9 cellular contexts compared by ENCODE assay signal in genomic region chr12:57592551-57593165, GRCh38. TPM values are rescaled to one million over a fixed set of nuclear protein-coding genes. Genes with fewer than 3 reads are reported as not detected.
A peak's percentile ranks its signal among the peaks of the same experiment; 100 is the strongest.
DNase-seq lines count a peak whose midpoint lies in the region; ATAC-seq and TF ChIP-seq lines count a peak whose summit lies in the region.
"Had no signal": no experiment of that assay in that cellular context is flagged by ENCODE, and none has a peak within 500 bp of the region (broad histone marks: within the 10 kb centered on the region; RNA-seq: fewer than 3 reads in every experiment).

No MANE protein-coding gene starts in this region.

- in situ Hi-C loops in Panc1 (cut with HindIII; ENCODE audit: low pct_unique_long_range_greater_than_20kb, low sequenced_read_pairs), result no loop called here

- H3K4me1 ChIP-seq in Panc1 (ENCODE audit: control insufficient read depth, insufficient read depth, low read length) (peaks cover 15% of the 10 kb centered on the region), endocrine pancreas (ENCODE audit: control insufficient read depth, insufficient read depth, low read length) (peaks cover 3% of the 10 kb centered on the region), skeletal muscle satellite cell (ENCODE audit: control insufficient read depth, insufficient read depth, low read length) (peaks cover 13% of the 10 kb centered on the region), sigmoid colon (peaks cover 0 to 18% (median 16%) of the 10 kb centered on the region in 4 donors), adrenal gland (replicated peaks in 1 of 2) (peaks cover 7 to 14% of the 10 kb centered on the region in 2 donors)

- POLR2A ChIA-PET in Panc1 (lab: Charles Lee), result interaction anchor here (0.5 kb wide), 1 partner anchor 492 kb away, joined by 13 read pairs; no protein-coding TSS in a partner anchor

- H3K4me2 ChIP-seq in skeletal muscle satellite cell (ENCODE audit: low read length), result peak overlapping the region; percentile 87

- H3K27ac Mint-ChIP-seq in activated CD8-positive, alpha-beta memory T cell treated with anti-CD3 and anti-CD28 coated beads, Interleukin-2, amount 10 ng/mL, durations not matched to agents 7 days and 5 days, result no peak overlapping the region

- H3K27me3 Mint-ChIP-seq in activated CD8-positive, alpha-beta memory T cell treated with anti-CD3 and anti-CD28 coated beads, Interleukin-2, amount 10 ng/mL, durations not matched to agents 7 days and 5 days, result no peaks in the 10 kb centered on the region

- peaks cover 3% of the 10 kb centered on the region; the same call in 1 of the 2 replicates for H3K36me3 ChIP-seq in Panc1 (ENCODE audit: control insufficient read depth, insufficient read depth, low read length)
- H3K36me3 ChIP-seq in endocrine pancreas (ENCODE audit: control insufficient read depth, insufficient read depth, low read length), result no peaks in the 10 kb centered on the region
- H3K36me3 ChIP-seq in skeletal muscle satellite cell (ENCODE audit: insufficient read depth, low read length), result no peaks in the 10 kb centered on the region
- peaks cover 0 to 36% (median 4%) of the 10 kb centered on the region in 4 donors for H3K36me3 ChIP-seq in sigmoid colon
- H3K36me3 ChIP-seq in adrenal gland (replicated peaks in 1 of 2), result peaks cover 0 to 9% of the 10 kb centered on the region in 2 donors

- DNase-seq in activated CD8-positive, alpha-beta memory T cell treated with anti-CD3 and anti-CD28 coated beads, Interleukin-2, amount 10 ng/mL, durations not matched to agents 7 days and 5 days, result no peak
- DNase-seq in activated CD8-positive, alpha-beta memory T cell treated with anti-CD3 and anti-CD28 coated beads, Interleukin-2, amount 50 U/mL, for 48 hours, result no peak
- DNase-seq in Panc1 (ENCODE audit: low read depth, low spot score) (no peak), NCI-H2107 treated with DMSO at 0.1 percent for 48 hours (lab: John Stamatoyannopoulos, UW; ENCODE audit: unreplicated experiment) (no peak), sigmoid colon (no peak), adrenal gland (no peak)

- TF ChIP-seq CTCF in Panc1 (IDR thresholded peaks at IDR 0.05) (no peak), sigmoid colon (IDR thresholded peaks at IDR 0.05) (no peak), adrenal gland (IDR thresholded peaks at IDR 0.05) (no peak)

- TF ChIP-seq POLR2A in sigmoid colon (IDR thresholded peaks at IDR 0.05), result no peak
- TF ChIP-seq POLR2A in adrenal gland (IDR thresholded peaks at IDR 0.05), result no peak

- H3K9me3 Mint-ChIP-seq in activated CD8-positive, alpha-beta memory T cell treated with anti-CD3 and anti-CD28 coated beads, Interleukin-2, amount 10 ng/mL, durations not matched to agents 7 days and 5 days (ENCODE audit: low read depth), result no peaks in the 10 kb centered on the region

- H3K9ac ChIP-seq in endocrine pancreas (ENCODE audit: control insufficient read depth, insufficient read depth, low read length), result peak overlapping the region; percentile 32
- no peak overlapping the region for H3K9ac ChIP-seq in skeletal muscle satellite cell (ENCODE audit: low read depth, low read length)

- H3K4me1 Mint-ChIP-seq in activated CD8-positive, alpha-beta memory T cell treated with anti-CD3 and anti-CD28 coated beads, Interleukin-2, amount 10 ng/mL, durations not matched to agents 7 days and 5 days, result peaks cover 22% of the 10 kb centered on the region

- no TSS peak for BruUV-seq in Panc1 (replicated peaks; lab: Mats Ljungman, UMichigan)

- no peak for ATAC-seq in activated CD8-positive, alpha-beta memory T cell treated with anti-CD3 and anti-CD28 coated beads, Interleukin-2, amount 10 ng/mL, durations not matched to agents 7 days and 5 days
- no peak for ATAC-seq in Panc1

- H3K4me3 Mint-ChIP-seq in activated CD8-positive, alpha-beta memory T cell treated with anti-CD3 and anti-CD28 coated beads, Interleukin-2, amount 10 ng/mL, durations not matched to agents 7 days and 5 days, result peak overlapping the region; percentile 83

- H3K9me3 ChIP-seq in Panc1 (ENCODE audit: control insufficient read depth, insufficient read depth, low read depth, low read length) (no peaks in the 10 kb centered on the region), endocrine pancreas (ENCODE audit: control insufficient read depth, low read length) (no peaks in the 10 kb centered on the region), skeletal muscle satellite cell (replicated peaks; ENCODE audit: low read length) (no peaks in the 10 kb centered on the region), sigmoid colon (no peaks in the 10 kb centered on the region), adrenal gland (replicated peaks in 1 of 3) (no peaks in the 10 kb centered on the region)

- peaks cover 15% of the 10 kb centered on the region for H3K36me3 Mint-ChIP-seq in activated CD8-positive, alpha-beta memory T cell treated with anti-CD3 and anti-CD28 coated beads, Interleukin-2, amount 10 ng/mL, durations not matched to agents 7 days and 5 days

- H3K4me3 ChIP-seq in Panc1 (ENCODE audit: low read depth in 2 of 2, low read length in 2 of 2) (peak overlapping the region; percentile 94 to 97), endocrine pancreas (ENCODE audit: control insufficient read depth, insufficient read depth, low read length) (peak overlapping the region; percentile 60), skeletal muscle satellite cell (ENCODE audit: low read length) (no peak overlapping the region), sigmoid colon (no peak overlapping the region), adrenal gland (no peak overlapping the region)
- H3K4me3 ChIP-seq: cardiac muscle cell had no signal

- CTCF ChIA-PET in activated CD8-positive, alpha-beta memory T cell treated with anti-CD3 and anti-CD28 coated beads, Interleukin-2, amount 10 ng/mL, durations not matched to agents 7 days and 5 days (lab: Charles Lee), result interaction anchor here (1.0 to 5.8 kb wide), 8 partner anchors 10 to 134 kb away, joined by 3 to 77 read pairs (median 6); partner anchors contain the start of genes B4GALNT1 and GLI1
- CTCF ChIA-PET in Panc1 (lab: Charles Lee), result interaction anchor here (0.6 kb wide), 1 partner anchor 9 kb away, joined by 3 read pairs; no protein-coding TSS in a partner anchor

- 74 to 85% methylated on average over 2 of the region's 2 CpGs for WGBS in sigmoid colon, 2 donors
- WGBS in adrenal gland, 4 donors, result 75 to 85% (median 76%) methylated on average over 2 of the region's 2 CpGs

- no peak for TF ChIP-seq EP300 in sigmoid colon (IDR thresholded peaks at IDR 0.05)

- H3K27ac ChIP-seq in Panc1 (ENCODE audit: low read length), result no peak overlapping the region; the same call in 1 of the 2 replicates
- no peak overlapping the region for H3K27ac ChIP-seq in sigmoid colon
- no peak overlapping the region for H3K27ac ChIP-seq in adrenal gland
- H3K27ac ChIP-seq: cardiac muscle cell had no signal

- intact Hi-C loops in Panc1 (cut with micrococcal nuclease; ENCODE audit: unreplicated experiment), result no loop called here
- intact Hi-C loops in sigmoid colon (cut with DNase I), result no loop called here
- intact Hi-C loops in adrenal gland (cut with DNase I), result no loop called here

- no peaks in the 10 kb centered on the region for H3K27me3 ChIP-seq in Panc1 (ENCODE audit: control insufficient read depth, insufficient read depth, low read length)
- H3K27me3 ChIP-seq in endocrine pancreas (ENCODE audit: control insufficient read depth, insufficient read depth, low read length), result no peaks in the 10 kb centered on the region
- peaks cover 8% of the 10 kb centered on the region for H3K27me3 ChIP-seq in skeletal muscle satellite cell (ENCODE audit: control insufficient read depth, insufficient read depth, low read length)
- H3K27me3 ChIP-seq in sigmoid colon, result peaks cover 0 to 3% (median 0%) of the 10 kb centered on the region in 3 donors
- H3K27me3 ChIP-seq in adrenal gland, result no peaks in the 10 kb centered on the region

RNA-seq across cellular contexts. Expression of gene PIP4K2C, which starts 1.7 kb away (rescaled TPM):
- 10 to 100 TPM; 21.4 to 22.2 TPM for total RNA-seq in activated CD8-positive, alpha-beta memory T cell treated with anti-CD3 and anti-CD28 coated beads, Interleukin-2, amount 10 ng/mL, durations not matched to agents 7 days and 5 days
- total RNA-seq in Panc1 (2021; ENCODE audit: unreplicated experiment) (62.6 TPM), sigmoid colon (10 to 100 TPM; 13.3 to 22.8 (median 18.4) TPM), adrenal gland (10 to 100 TPM; 21.9 to 75.9 (median 30.9) TPM)
- polyA plus RNA-seq in Panc1 (2012; ENCODE audit: insufficient read length), result 41.7 TPM
- total RNA-seq in skeletal muscle satellite cell (2012; rRNA removed), result 6.6 and 9.1 TPM in 2 replicates
- polyA plus RNA-seq in sigmoid colon (10 to 100 TPM; 21.0 to 30.5 (median 28.6) TPM), adrenal gland (10 to 100 TPM in 1 of 3 donors, 1 to 10 TPM in 2; 8.1 to 31.5 (median 8.6) TPM)

RNA-seq across cellular contexts. Expression of gene DTX3, which starts 12.0 kb away (rescaled TPM):
- 10 to 100 TPM; 20.8 to 21.2 TPM for total RNA-seq in activated CD8-positive, alpha-beta memory T cell treated with anti-CD3 and anti-CD28 coated beads, Interleukin-2, amount 10 ng/mL, durations not matched to agents 7 days and 5 days
- total RNA-seq in Panc1 (2021; ENCODE audit: unreplicated experiment) (37.8 TPM), sigmoid colon (10 to 100 TPM; 42.9 to 68.4 (median 50.7) TPM), adrenal gland (10 to 100 TPM; 21.4 to 59.7 (median 47.6) TPM)
- polyA plus RNA-seq in Panc1 (2012; ENCODE audit: insufficient read length), result 55.1 TPM
- 1.3 and 2.0 TPM in 2 replicates for total RNA-seq in skeletal muscle satellite cell (2012; rRNA removed)
- polyA plus RNA-seq in sigmoid colon (10 to 100 TPM in 1 of 3 donors, 1 to 10 TPM in 2; 1.2 to 12.5 (median 8.4) TPM), adrenal gland (100 to 1,000 TPM in 1 of 3 donors, 10 to 100 TPM in 2; 20.4 to 136 (median 98.9) TPM)

RNA-seq across cellular contexts. Expression of gene ARHGEF25, which starts 18.6 kb away (rescaled TPM):
- under 1 TPM; 0.70 to 0.84 TPM for total RNA-seq in activated CD8-positive, alpha-beta memory T cell treated with anti-CD3 and anti-CD28 coated beads, Interleukin-2, amount 10 ng/mL, durations not matched to agents 7 days and 5 days
- total RNA-seq in Panc1 (2021; ENCODE audit: unreplicated experiment) (10.5 TPM), sigmoid colon (100 to 1,000 TPM in 3 of 4 donors, 10 to 100 TPM in 1; 99.4 to 140 (median 113) TPM), adrenal gland (10 to 100 TPM in 4 of 8 donors, 1 to 10 TPM in 4; 4.9 to 15.9 (median 9.9) TPM)
- 25.5 TPM for polyA plus RNA-seq in Panc1 (2012; ENCODE audit: insufficient read length)
- 1.5 TPM in 2 replicates for total RNA-seq in skeletal muscle satellite cell (2012; rRNA removed)
- polyA plus RNA-seq in sigmoid colon (10 to 100 TPM in 2 of 3 donors, 1 to 10 TPM in 1; 5.8 to 22.8 (median 18.2) TPM), adrenal gland (10 to 100 TPM in 2 of 3 donors, 1 to 10 TPM in 1; 5.3 to 86.4 (median 34.4) TPM)

RNA-seq across cellular contexts. Expression of gene B4GALNT1, which starts 40.3 kb away (rescaled TPM):
- 1 to 10 TPM; 2.4 to 8.2 TPM for total RNA-seq in activated CD8-positive, alpha-beta memory T cell treated with anti-CD3 and anti-CD28 coated beads, Interleukin-2, amount 10 ng/mL, durations not matched to agents 7 days and 5 days
- total RNA-seq in Panc1 (2021; ENCODE audit: unreplicated experiment) (48.6 TPM), sigmoid colon (1 to 10 TPM in 3 of 4 donors, under 1 TPM in 1; 0.99 to 4.4 (median 3.3) TPM), adrenal gland (1 to 10 TPM in 4 of 8 donors, under 1 TPM in 4; 0.17 to 7.4 (median 0.94) TPM)
- 44.0 TPM for polyA plus RNA-seq in Panc1 (2012; ENCODE audit: insufficient read length)
- total RNA-seq in skeletal muscle satellite cell (2012; rRNA removed), result 0.66 and 1.0 TPM in 2 replicates
- polyA plus RNA-seq in sigmoid colon (1 to 10 TPM in 1 of 3 donors, not detected in 2; 2.7 TPM), adrenal gland (1 to 10 TPM; 1.0 to 1.3 (median 1.3) TPM)
- total RNA-seq: cardiac muscle cell had no signal

RNA-seq across cellular contexts. Expression of gene KIF5A, which starts 42.8 kb away (rescaled TPM):
- 1 to 10 TPM; 1.9 to 2.1 TPM for total RNA-seq in activated CD8-positive, alpha-beta memory T cell treated with anti-CD3 and anti-CD28 coated beads, Interleukin-2, amount 10 ng/mL, durations not matched to agents 7 days and 5 days
- total RNA-seq in Panc1 (2021; ENCODE audit: unreplicated experiment) (3.0 TPM), sigmoid colon (1 to 10 TPM; 3.6 to 8.9 (median 6.9) TPM), adrenal gland (1 to 10 TPM in 3 of 8 donors, under 1 TPM in 4, not detected in 1; 0.32 to 7.6 (median 0.61) TPM)
- 3.1 TPM for polyA plus RNA-seq in Panc1 (2012; ENCODE audit: insufficient read length)
- total RNA-seq in skeletal muscle satellite cell (2012; rRNA removed), result 0.25 TPM in 1 of 2 replicates, not detected in the other
- polyA plus RNA-seq in sigmoid colon (1 to 10 TPM in 1 of 3 donors, under 1 TPM in 2; under 0.01 to 3.5 (median 0.46) TPM), adrenal gland (1 to 10 TPM; 1.9 to 7.4 (median 5.6) TPM)

Comparison
In these comparisons a context has a peak if more than half of its experiments do, and no peak if none do; other contexts are left out.
1. H3K4me3 ChIP-seq: peak in Panc1 (2 of 2) and endocrine pancreas (single experiment); none in skeletal muscle satellite cell (single experiment), sigmoid colon (0 of 4) and adrenal gland (0 of 4).